9 cellular contexts compared by ENCODE assay signal in the genomic region with DNA sequence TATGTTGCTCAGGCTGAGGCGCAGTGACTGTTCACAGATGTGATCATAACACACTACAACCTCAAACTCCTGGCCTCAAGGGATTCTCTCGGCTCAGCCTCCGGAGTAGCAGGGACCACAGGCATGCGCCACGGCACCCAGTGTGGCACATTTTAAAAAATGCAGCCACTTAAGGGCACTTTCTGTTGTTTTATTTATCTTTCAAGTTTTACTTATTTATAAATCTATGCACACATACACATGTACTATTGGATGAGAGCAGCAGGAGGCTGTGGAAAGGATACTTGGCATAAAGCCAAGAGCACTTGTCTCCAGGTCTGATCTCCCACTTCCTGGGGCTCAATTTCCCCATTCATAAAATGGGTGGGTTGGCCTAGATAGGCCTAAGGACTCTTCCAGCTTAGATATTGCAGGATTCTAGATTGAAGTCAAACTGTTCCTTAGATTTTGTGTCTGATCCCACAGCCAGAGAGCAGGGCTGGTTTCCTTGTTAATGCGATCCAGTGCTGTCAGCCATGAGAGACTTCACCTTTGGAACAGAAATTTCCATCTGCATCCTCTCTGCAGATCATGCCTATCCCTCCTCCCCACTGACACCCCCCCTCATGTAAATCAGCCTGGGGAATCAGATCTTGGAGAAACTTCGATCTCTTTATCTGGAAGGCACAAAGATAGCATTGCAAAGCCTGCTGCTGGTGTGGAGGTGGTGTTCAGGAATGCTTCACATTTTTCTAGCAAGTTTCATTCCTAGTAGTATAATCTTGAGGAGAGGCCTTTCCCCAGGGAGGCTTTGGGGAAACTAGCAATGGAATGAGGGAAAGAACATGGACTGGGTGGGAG. TPM values are rescaled to one million over a fixed set of nuclear protein-coding genes. Genes with fewer than 3 reads are reported as not detected.
DNase-seq lines count a peak whose midpoint lies in the region; ATAC-seq, FAIRE-seq and TF ChIP-seq lines count a peak whose summit lies in the region.
"Had no signal": no experiment of that assay in that cellular context is flagged by ENCODE, and none has a peak within 500 bp of the region (broad histone marks: within the 10 kb centered on the region; RNA-seq: fewer than 3 reads in every experiment).

No MANE protein-coding gene starts in this region.

- no peak for DNase-seq in activated CD8-positive, alpha-beta memory T cell treated with anti-CD3 and anti-CD28 coated beads, Interleukin-2, amount 10 ng/mL, durations not matched to agents 7 days and 5 days
- no peak for DNase-seq in activated CD8-positive, alpha-beta memory T cell treated with anti-CD3 and anti-CD28 coated beads for 24 hours
- DNase-seq in NCI-H510A treated with DMSO at 0.1 percent for 48 hours (lab: John Stamatoyannopoulos, UW) (peak; percentile 72), fibroblast of the aortic adventitia (ENCODE audit: low read depth) (peak; percentile 89), thoracic aorta (ENCODE audit: low spot score) (no peak), COR-L47 (lab: John Stamatoyannopoulos, UW) (no peak), D721Med (ENCODE audit: insufficient read length, low spot score) (no peak), SW480 (ENCODE audit: low spot score) (no peak)

- peak overlapping the region; percentile 34 for H3K27ac Mint-ChIP-seq in activated CD8-positive, alpha-beta memory T cell treated with anti-CD3 and anti-CD28 coated beads, Interleukin-2, amount 10 ng/mL, durations not matched to agents 7 days and 5 days

- H3K27ac ChIP-seq in thoracic aorta: peak overlapping the region; percentile 26 to 67

- no peak for FAIRE-seq in D721Med (lab: Jason Lieb, UNC)

- H3K4me1 Mint-ChIP-seq in activated CD8-positive, alpha-beta memory T cell treated with anti-CD3 and anti-CD28 coated beads, Interleukin-2, amount 10 ng/mL, durations not matched to agents 7 days and 5 days: peaks cover 49% of the 10 kb centered on the region

- no peaks in the 10 kb centered on the region for H3K27me3 Mint-ChIP-seq in activated CD8-positive, alpha-beta memory T cell treated with anti-CD3 and anti-CD28 coated beads, Interleukin-2, amount 10 ng/mL, durations not matched to agents 7 days and 5 days
- H3K27me3 Mint-ChIP-seq: IgD-negative memory B cell had no signal

- ATAC-seq in activated CD8-positive, alpha-beta memory T cell treated with anti-CD3 and anti-CD28 coated beads, Interleukin-2, amount 10 ng/mL, durations not matched to agents 7 days and 5 days: no peak
- ATAC-seq in thoracic aorta (ENCODE audit: insufficient number of reproducible peaks, low FRiP score, low read depth): peak; percentile 23

- no peak overlapping the region for H3K4me3 Mint-ChIP-seq in activated CD8-positive, alpha-beta memory T cell treated with anti-CD3 and anti-CD28 coated beads, Interleukin-2, amount 10 ng/mL, durations not matched to agents 7 days and 5 days
- H3K4me3 Mint-ChIP-seq: IgD-negative memory B cell had no signal

- peaks cover 23 to 37% of the 10 kb centered on the region in 2 donors for H3K4me1 ChIP-seq in thoracic aorta (ENCODE audit: control insufficient read depth in 1 of 2, low read depth in 2 of 2)

- no peaks in the 10 kb centered on the region for H3K9me3 ChIP-seq in thoracic aorta

- TF ChIP-seq CTCF in fibroblast of the aortic adventitia (IDR thresholded peaks at IDR 0.05; ENCODE audit: insufficient read depth, low read length): no peak
- no peak for TF ChIP-seq CTCF in thoracic aorta (IDR thresholded peaks at IDR 0.05)
- no peak for TF ChIP-seq CTCF in D721Med (IDR thresholded peaks at IDR 0.05; ENCODE audit: insufficient read depth, missing control alignments)

- no peaks in the 10 kb centered on the region for H3K36me3 ChIP-seq in thoracic aorta

- CTCF ChIA-PET in activated CD8-positive, alpha-beta memory T cell treated with anti-CD3 and anti-CD28 coated beads, Interleukin-2, amount 10 ng/mL, durations not matched to agents 7 days and 5 days (lab: Charles Lee): interaction anchor here (1.1 to 5.8 kb wide), 3 partner anchors 11 to 29 kb away, joined by 3 to 41 read pairs (median 23); no protein-coding TSS in a partner anchor

- H3K9me3 Mint-ChIP-seq in activated CD8-positive, alpha-beta memory T cell treated with anti-CD3 and anti-CD28 coated beads, Interleukin-2, amount 10 ng/mL, durations not matched to agents 7 days and 5 days (ENCODE audit: low read depth): no peaks in the 10 kb centered on the region
- H3K9me3 Mint-ChIP-seq: IgD-negative memory B cell had no signal

- no peak overlapping the region for H3K4me3 ChIP-seq in fibroblast of the aortic adventitia (ENCODE audit: low read depth, low read length)
- H3K4me3 ChIP-seq in thoracic aorta: no peak overlapping the region

- no peaks in the 10 kb centered on the region for H3K27me3 ChIP-seq in thoracic aorta (replicated peaks; ENCODE audit: insufficient read depth)

- peaks cover 1% of the 10 kb centered on the region for H3K36me3 Mint-ChIP-seq in activated CD8-positive, alpha-beta memory T cell treated with anti-CD3 and anti-CD28 coated beads, Interleukin-2, amount 10 ng/mL, durations not matched to agents 7 days and 5 days
- H3K36me3 Mint-ChIP-seq: IgD-negative memory B cell had no signal

RNA-seq across cellular contexts. Expression of gene PCBP1, which starts 24.7 kb away (rescaled TPM):
- total RNA-seq in activated CD8-positive, alpha-beta memory T cell treated with anti-CD3 and anti-CD28 coated beads, Interleukin-2, amount 10 ng/mL, durations not matched to agents 7 days and 5 days: 100 to 1,000 TPM; 429 to 464 TPM
- 13.0 and 68.5 TPM in 2 replicates for total RNA-seq in fibroblast of the aortic adventitia (ENCODE audit: low replicate concordance)
- 100 to 1,000 TPM; 153 to 235 TPM for total RNA-seq in thoracic aorta

Comparison
In these comparisons a context has a peak if more than half of its experiments do, and no peak if none do; other contexts are left out.
1. DNase-seq: peak in NCI-H510A treated with DMSO at 0.1 percent for 48 hours (single experiment) and fibroblast of the aortic adventitia (single experiment); none in activated CD8-positive, alpha-beta memory T cell treated with anti-CD3 and anti-CD28 coated beads, Interleukin-2, amount 10 ng/mL, durations not matched to agents 7 days and 5 days (single experiment), activated CD8-positive, alpha-beta memory T cell treated with anti-CD3 and anti-CD28 coated beads for 24 hours (single experiment), thoracic aorta (single experiment), COR-L47 (single experiment), D721Med (single experiment) and SW480 (single experiment).